Comparison of ENCODE assay signal across 9 cellular contexts in the genomic region with DNA sequence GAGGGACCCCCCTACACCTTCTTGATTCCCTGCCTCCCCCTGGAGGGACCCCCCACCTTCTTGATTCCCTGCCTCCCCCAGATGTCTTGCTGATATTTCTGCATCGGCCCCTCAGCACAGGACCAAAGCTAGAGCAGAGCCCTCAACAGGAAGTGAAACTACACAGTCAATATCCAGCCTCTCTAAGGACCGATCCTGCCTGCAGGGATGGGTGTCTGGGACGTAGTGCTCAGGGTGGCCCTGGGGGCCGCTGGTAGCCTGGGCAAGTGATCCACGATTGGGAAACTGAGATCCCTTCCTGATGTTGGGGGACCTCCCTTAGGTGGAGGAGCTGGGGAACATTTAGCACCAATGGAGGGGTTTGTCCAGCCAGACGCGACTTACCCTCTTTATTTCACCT. TPM values are rescaled to one million over a fixed set of nuclear protein-coding genes. Genes with fewer than 3 reads are reported as not detected.
DNase-seq lines count a peak whose midpoint lies in the region; ATAC-seq, FAIRE-seq and TF ChIP-seq lines count a peak whose summit lies in the region.
"Had no signal": no experiment of that assay in that cellular context is flagged by ENCODE, and none has a peak within 500 bp of the region (broad histone marks: within the 10 kb centered on the region; RNA-seq: fewer than 3 reads in every experiment).

No MANE protein-coding gene starts in this region.

- peak overlapping the region; percentile 23; the same call in 1 of the 2 replicates for H3K9ac ChIP-seq in MM.1S (ENCODE audit: low read length)

- no peaks in the 10 kb centered on the region for H3K9me2 ChIP-seq in MM.1S (replicated peaks; ENCODE audit: insufficient read depth, low read length)

- FAIRE-seq in GM18507 (lab: Jason Lieb, UNC) (peak; percentile 31), RCC 7860 (lab: Jason Lieb, UNC) (no peak)

- H2AFZ ChIP-seq in MM.1S (ENCODE audit: low read length): peak overlapping the region; percentile 77

- peaks cover 43% of the 10 kb centered on the region for H3F3A ChIP-seq in MM.1S (ENCODE audit: insufficient read depth, low read length)

- H3K4me2 ChIP-seq in MM.1S (ENCODE audit: low read depth, low read length): peak overlapping the region; percentile 74

- TF ChIP-seq CTCF in MM.1S (IDR thresholded peaks at IDR 0.05; ENCODE audit: low read length): no peak
- TF ChIP-seq CTCF in right lobe of liver (IDR thresholded peaks at IDR 0.05): no peak

- no peak overlapping the region for H3K4me3 ChIP-seq in MM.1S (ENCODE audit: low read length)
- H3K4me3 ChIP-seq in right lobe of liver: no peak overlapping the region
- H3K4me3 ChIP-seq: tibial nerve had no signal

- DNase-seq in GM18507 (ENCODE audit: extremely low spot score, insufficient read length, low read depth) (no peak), MM.1S (peak; percentile 62), right lobe of liver (no peak), RCC 7860 (ENCODE audit: low spot score) (no peak), NCI-H69 (lab: John Stamatoyannopoulos, UW) (no peak), NCI-H2227 (lab: John Stamatoyannopoulos, UW; ENCODE audit: unreplicated experiment) (no peak), NCI-H510A treated with DMSO at 0.1 percent for 48 hours (lab: John Stamatoyannopoulos, UW) (no peak)

- H3K27me3 ChIP-seq in MM.1S (replicated peaks; ENCODE audit: insufficient read depth, low read length) (no peaks in the 10 kb centered on the region), right lobe of liver (no peaks in the 10 kb centered on the region)

- no peaks in the 10 kb centered on the region for H3K36me3 ChIP-seq in MM.1S (replicated peaks; ENCODE audit: insufficient read depth, low read length)
- no peaks in the 10 kb centered on the region for H3K36me3 ChIP-seq in right lobe of liver
- H3K36me3 ChIP-seq: tibial nerve had no signal

- H3K27ac ChIP-seq in MM.1S (ENCODE audit: low read length) (peak overlapping the region; percentile 87), right lobe of liver (no peak overlapping the region)
- H3K27ac ChIP-seq: tibial nerve had no signal

- 22% methylated on average over 2 of the region's 7 CpGs for WGBS in right lobe of liver (ENCODE audit: insufficient coverage, low coverage, low lambda C conversion rate, missing lambda C conversion rate)

- no peak for TF ChIP-seq POLR2A in right lobe of liver (IDR thresholded peaks at IDR 0.05)

- ATAC-seq in GM21723 (IDR thresholded peaks at IDR 0.05; ENCODE audit: unreplicated experiment) (peak; percentile 52), right lobe of liver (peak in 3 of 4 donors; percentile 17 to 34 (median 23))

- intact Hi-C loops in right lobe of liver (cut with DNase I): no loop called here

- no peaks in the 10 kb centered on the region for H4K20me1 ChIP-seq in MM.1S (ENCODE audit: insufficient read depth, low read length)

- H3K4me1 ChIP-seq in MM.1S (ENCODE audit: low read length): peaks cover 53% of the 10 kb centered on the region
- no peaks in the 10 kb centered on the region for H3K4me1 ChIP-seq in right lobe of liver

- peaks cover 9% of the 10 kb centered on the region for H3K79me2 ChIP-seq in MM.1S (ENCODE audit: low read length)

- H3K9me3 ChIP-seq in MM.1S (replicated peaks; ENCODE audit: insufficient read depth, low read length) (no peaks in the 10 kb centered on the region), right lobe of liver (no peaks in the 10 kb centered on the region)
- H3K9me3 ChIP-seq: tibial nerve had no signal

RNA-seq across cellular contexts. Expression of a gene that starts 3.9 kb away (rescaled TPM):
- total RNA-seq in right lobe of liver: under 1 TPM in 1 of 6 experiments, not detected in 5; 0.31 TPM
- total RNA-seq: tibial nerve had no signal

RNA-seq across cellular contexts. Expression of a gene that starts 20.9 kb away (rescaled TPM):
- 10 to 100 TPM; 20.0 to 42.6 (median 24.9) TPM for total RNA-seq in right lobe of liver

RNA-seq across cellular contexts. Expression of a gene that starts 54.2 kb away (rescaled TPM):
- total RNA-seq in right lobe of liver: 10 to 100 TPM in 1 of 6 experiments, 1 to 10 TPM in 5; 7.1 to 10.9 (median 8.6) TPM

RNA-seq across cellular contexts. Expression of a gene that starts 56.0 kb away (rescaled TPM):
- 1 to 10 TPM in 1 of 6 experiments, under 1 TPM in 3, not detected in 2; 0.29 to 1.1 (median 0.54) TPM for total RNA-seq in right lobe of liver
